Comparison of ENCODE assay signal across 17 cellular contexts in the genomic region with DNA sequence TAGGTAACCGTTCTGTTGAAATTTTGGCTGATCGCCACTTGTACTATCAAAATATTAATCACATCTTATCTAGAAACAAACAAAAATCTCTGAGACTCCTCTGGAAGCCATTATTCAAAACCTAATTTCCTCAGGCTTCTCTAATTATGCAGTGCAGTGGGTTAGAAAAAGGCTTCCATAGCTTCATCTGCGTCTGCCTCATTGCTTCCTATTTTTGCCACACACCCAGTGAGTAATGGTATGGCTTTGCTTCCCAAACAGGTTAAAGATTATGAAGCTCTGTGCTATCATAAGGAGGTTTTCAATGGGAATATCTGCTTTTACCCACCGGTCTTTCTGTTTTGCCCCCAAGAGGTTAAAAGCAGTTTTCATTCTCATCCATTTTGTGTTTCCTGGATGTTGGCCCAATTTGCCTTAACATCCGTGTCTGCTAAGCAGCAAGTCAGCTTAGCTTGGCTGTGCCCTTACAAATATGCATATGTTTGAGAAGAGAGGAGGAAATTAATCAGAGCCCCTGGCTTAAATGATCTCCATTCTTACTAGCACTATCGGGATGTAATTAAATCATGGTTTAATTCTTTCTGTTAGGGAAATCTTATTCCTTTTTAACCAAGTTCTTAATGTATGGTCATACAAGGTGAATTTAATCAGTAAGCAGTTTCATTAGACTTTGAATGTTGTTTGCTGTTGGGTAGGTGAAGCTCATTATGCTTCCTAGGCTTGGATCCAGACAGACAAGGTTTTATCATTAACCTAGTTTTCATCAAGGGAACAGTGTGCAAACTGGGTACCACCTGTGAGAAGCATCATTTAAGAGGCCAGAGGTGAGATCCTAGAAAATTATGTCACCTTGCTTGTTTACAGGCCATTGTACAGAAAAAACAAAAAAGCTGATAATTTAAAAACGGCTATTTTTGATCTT.
DNase-seq lines count a peak whose midpoint lies in the region; ATAC-seq and TF ChIP-seq lines count a peak whose summit lies in the region.
"Had no signal": no experiment of that assay in that cellular context is flagged by ENCODE, and none has a peak within 500 bp of the region (broad histone marks: within the 10 kb centered on the region; RNA-seq: fewer than 3 reads in every experiment).

No MANE protein-coding gene starts in this region.

- no peak for TF ChIP-seq CTCF in HEK293 (tag by site-specific recombination; IDR thresholded peaks at IDR 0.05)
- no peak for TF ChIP-seq CTCF in omental fat pad (IDR thresholded peaks at IDR 0.05)

- H3K9ac ChIP-seq in endocrine pancreas (ENCODE audit: control insufficient read depth, insufficient read depth, low read length), result no peak overlapping the region

- CTCF ChIA-PET in HEK293 (lab: Yijun Ruan, JAX), result no interaction called here

- H3K9me3 ChIP-seq in HEK293 (ENCODE audit: control insufficient read depth, insufficient read depth, low read depth, low read length), result no peaks in the 10 kb centered on the region; the same call in 1 of the 2 replicates
- no peaks in the 10 kb centered on the region for H3K9me3 ChIP-seq in endocrine pancreas (ENCODE audit: control insufficient read depth, low read length)
- H3K9me3 ChIP-seq: SJSA1 had no signal

- H3K4me1 ChIP-seq in HEK293 (ENCODE audit: control insufficient read depth, insufficient read depth, low read length) (peaks cover 14% of the 10 kb centered on the region; the same call in 1 of the 2 replicates), endocrine pancreas (ENCODE audit: control insufficient read depth, insufficient read depth, low read length) (peaks cover 5% of the 10 kb centered on the region)
- H3K4me1 ChIP-seq: SJSA1 had no signal

- POLR2A ChIA-PET in HEK293 (lab: Yijun Ruan, JAX), result no interaction called here

- peak; percentile 31 for DNase-seq in NCI-H2171 (lab: John Stamatoyannopoulos, UW)
- no peak for DNase-seq in omental fat pad (ENCODE audit: low spot score)
- DNase-seq in ecto neural progenitor cell (ENCODE audit: low spot score), result no peak
- DNase-seq: Calu3; CD4-positive, alpha-beta T cell; DMS79 treated with DMSO at 0.1 percent for 48 hours; NCI-H1417 treated with DMSO at 0.1 percent for 48 hours; NCI-H2029 treated with DMSO at 0.1 percent for 48 hours; NCI-H774; PC-9 had no signal

- H3K4me3 ChIP-seq in HEK293 (ENCODE audit: low read depth, low read length), result no peak overlapping the region
- H3K4me3 ChIP-seq in endocrine pancreas (ENCODE audit: control insufficient read depth, insufficient read depth, low read length), result peak overlapping the region; percentile 53
- H3K4me3 ChIP-seq: K562, PC-9, SJSA1 had no signal

- ATAC-seq in omental fat pad (ENCODE audit: low FRiP score), result peak; percentile 81
- ATAC-seq in GM18909 (IDR thresholded peaks at IDR 0.05; ENCODE audit: poor library complexity, unreplicated experiment), result no peak
- no peak for ATAC-seq in HG02759 (IDR thresholded peaks at IDR 0.05; ENCODE audit: unreplicated experiment)
- ATAC-seq: HCT116, K562 had no signal

- H3K27me3 ChIP-seq in endocrine pancreas (ENCODE audit: control insufficient read depth, insufficient read depth, low read length), result no peaks in the 10 kb centered on the region
- H3K27me3 ChIP-seq: SJSA1 had no signal

- H3K36me3 ChIP-seq in HEK293 (ENCODE audit: control insufficient read depth in 2 of 2, insufficient read depth in 1 of 2, low read length in 2 of 2), result no peaks in the 10 kb centered on the region
- H3K36me3 ChIP-seq in endocrine pancreas (ENCODE audit: control insufficient read depth, insufficient read depth, low read length), result no peaks in the 10 kb centered on the region
- H3K36me3 ChIP-seq: SJSA1 had no signal

- no peak overlapping the region for H3K27ac ChIP-seq in HEK293 (ENCODE audit: extremely low read depth, low read depth, low read length)
- H3K27ac ChIP-seq: PC-9, SJSA1 had no signal

TF ChIP-seq in HEK293, 187 proteins besides CTCF, POLR2A, EP300 and RAD21:
- TF ChIP-seq, protein P1, sequence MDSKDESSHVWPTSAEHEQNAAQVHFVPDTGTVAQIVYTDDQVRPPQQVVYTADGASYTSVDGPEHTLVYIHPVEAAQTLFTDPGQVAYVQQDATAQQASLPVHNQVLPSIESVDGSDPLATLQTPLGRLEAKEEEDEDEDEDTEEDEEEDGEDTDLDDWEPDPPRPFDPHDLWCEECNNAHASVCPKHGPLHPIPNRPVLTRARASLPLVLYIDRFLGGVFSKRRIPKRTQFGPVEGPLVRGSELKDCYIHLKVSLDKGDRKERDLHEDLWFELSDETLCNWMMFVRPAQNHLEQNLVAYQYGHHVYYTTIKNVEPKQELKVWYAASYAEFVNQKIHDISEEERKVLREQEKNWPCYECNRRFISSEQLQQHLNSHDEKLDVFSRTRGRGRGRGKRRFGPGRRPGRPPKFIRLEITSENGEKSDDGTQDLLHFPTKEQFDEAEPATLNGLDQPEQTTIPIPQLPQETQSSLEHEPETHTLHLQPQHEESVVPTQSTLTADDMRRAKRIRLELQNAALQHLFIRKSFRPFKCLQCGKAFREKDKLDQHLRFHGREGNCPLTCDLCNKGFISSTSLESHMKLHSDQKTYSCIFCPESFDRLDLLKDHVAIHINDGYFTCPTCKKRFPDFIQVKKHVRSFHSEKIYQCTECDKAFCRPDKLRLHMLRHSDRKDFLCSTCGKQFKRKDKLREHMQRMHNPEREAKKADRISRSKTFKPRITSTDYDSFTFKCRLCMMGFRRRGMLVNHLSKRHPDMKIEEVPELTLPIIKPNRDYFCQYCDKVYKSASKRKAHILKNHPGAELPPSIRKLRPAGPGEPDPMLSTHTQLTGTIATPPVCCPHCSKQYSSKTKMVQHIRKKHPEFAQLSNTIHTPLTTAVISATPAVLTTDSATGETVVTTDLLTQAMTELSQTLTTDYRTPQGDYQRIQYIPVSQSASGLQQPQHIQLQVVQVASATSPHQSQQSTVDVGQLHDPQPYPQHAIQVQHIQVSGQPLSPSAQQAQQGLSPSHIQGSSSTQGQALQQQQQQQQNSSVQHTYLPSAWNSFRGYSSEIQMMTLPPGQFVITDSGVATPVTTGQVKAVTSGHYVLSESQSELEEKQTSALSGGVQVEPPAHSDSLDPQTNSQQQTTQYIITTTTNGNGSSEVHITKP (tag by site-specific recombination; IDR thresholded peaks at IDR 0.05), result peak; percentile 63; the same call in 1 of the 2 replicates
- TF ChIP-seq PRDM6 (tag by site-specific recombination; IDR thresholded peaks at IDR 0.05) (0 out of 2 replicates have a peak, but pooled peaks have one; percentile 39), ZNF600 (tag by site-specific recombination; IDR thresholded peaks at IDR 0.05) (peak; percentile 47; the same call in 1 of the 2 replicates), SCRT2 (tag by site-specific recombination; IDR thresholded peaks at IDR 0.05) (0 out of 2 replicates have a peak, but pooled peaks have one; percentile 11), EGR2 (tag by site-specific recombination; IDR thresholded peaks at IDR 0.05; ENCODE audit: low read depth) (no peak)
- TF ChIP-seq, protein P2, sequence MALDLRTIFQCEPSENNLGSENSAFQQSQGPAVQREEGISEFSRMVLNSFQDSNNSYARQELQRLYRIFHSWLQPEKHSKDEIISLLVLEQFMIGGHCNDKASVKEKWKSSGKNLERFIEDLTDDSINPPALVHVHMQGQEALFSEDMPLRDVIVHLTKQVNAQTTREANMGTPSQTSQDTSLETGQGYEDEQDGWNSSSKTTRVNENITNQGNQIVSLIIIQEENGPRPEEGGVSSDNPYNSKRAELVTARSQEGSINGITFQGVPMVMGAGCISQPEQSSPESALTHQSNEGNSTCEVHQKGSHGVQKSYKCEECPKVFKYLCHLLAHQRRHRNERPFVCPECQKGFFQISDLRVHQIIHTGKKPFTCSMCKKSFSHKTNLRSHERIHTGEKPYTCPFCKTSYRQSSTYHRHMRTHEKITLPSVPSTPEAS (tag by site-specific recombination; IDR thresholded peaks at IDR 0.05), result no peak
